Comparison of ENCODE assay signal across 8 cellular contexts in genomic region chr4:99088485-99089365, GRCh38. TPM values are rescaled to one million over a fixed set of nuclear protein-coding genes. Genes with fewer than 3 reads are reported as not detected.
DNase-seq lines count a peak whose midpoint lies in the region; ATAC-seq, FAIRE-seq and TF ChIP-seq lines count a peak whose summit lies in the region.

Gene ADH5, minus strand, starts transcription at chr4:99088788. Its CDS starts 88 bp downstream, at chr4:99088700.

- TF ChIP-seq CTCF in upper lobe of left lung (IDR thresholded peaks at IDR 0.05) = no peak

- TF ChIP-seq POLR2A in GM12892 (IDR thresholded peaks at IDR 0.05; ENCODE audit: low read depth, low read length) (peak; percentile 94), upper lobe of left lung (IDR thresholded peaks at IDR 0.05) (peak in 3 of 4 donors; percentile 76 to 89 (median 82))

- peaks cover 14 to 40% (median 27%) of the 10 kb centered on the region in 4 donors for H3K4me1 ChIP-seq in upper lobe of left lung

- FAIRE-seq in GM12892 (lab: Jason Lieb, UNC) = peak; percentile 89

- DNase-seq in GM12892 (ENCODE audit: insufficient read length) = peak; percentile 82
- peak; percentile 59 to 90 (median 80) for DNase-seq in NCI-H1417 (lab: John Stamatoyannopoulos, UW)
- peak; percentile 78 for DNase-seq in amniotic epithelial cell (ENCODE audit: low read depth)
- DNase-seq in left cardiac atrium = peak; percentile 94
- DNase-seq in posterior vena cava (ENCODE audit: low spot score) = peak; percentile 96
- DNase-seq in upper lobe of left lung = peak; percentile 91 to 96

- H3K36me3 ChIP-seq in upper lobe of left lung = peaks cover 0 to 15% (median 10%) of the 10 kb centered on the region in 4 donors

- H3K9me3 ChIP-seq in upper lobe of left lung = no peaks in the 10 kb centered on the region

- H3K27ac ChIP-seq in upper lobe of left lung = peak within 1 kb of the TSS; percentile 95 to 97 (median 96)

- no peak for TF ChIP-seq EP300 in upper lobe of left lung (IDR thresholded peaks at IDR 0.05)

- peak within 1 kb of the TSS; percentile 78 to 91 (median 84) for H3K4me3 ChIP-seq in upper lobe of left lung

- intact Hi-C loops in T-helper 1 cell treated with Interleukin-12 subunit alpha and Interleukin-12 subunit beta and Interleukin-4 antibody, amounts not matched to agents 30 ng/mL and 1 ng/mL, for 36 hours (cut with micrococcal nuclease) = loop anchor here (1.0 to 5.0 kb wide), 13 partner anchors 32 to 945 kb away; partner anchors contain the start of genes EIF4E, H2AZ1, METAP1 and RAP1GDS1
- intact Hi-C loops in left cardiac atrium (cut with DNase I) (no loop called here), posterior vena cava (cut with DNase I) (loop anchor here in 1 of 2 donors (10.0 kb wide), 1 partner anchor 856 kb away; the partner anchor contains the start of gene DNAJB14)

- peak; percentile 96 for ATAC-seq in HG02763 (IDR thresholded peaks at IDR 0.05; ENCODE audit: unreplicated experiment)
- ATAC-seq in left cardiac atrium = peak; percentile 98 to 100
- peak; percentile 98 to 99 for ATAC-seq in upper lobe of left lung (ENCODE audit: low FRiP score in 2 of 2)

- H3K27me3 ChIP-seq in upper lobe of left lung = no peaks in the 10 kb centered on the region

- 0% methylated on average over 13 to 31 of the region's 53 CpGs for WGBS in upper lobe of left lung, 2 donors

RNA-seq across cellular contexts. Expression of gene ADH5, which starts in this region (rescaled TPM):
- 95.1 TPM for polyA plus RNA-seq in GM12892 (2012; ENCODE audit: missing spikeins)
- total RNA-seq in T-helper 1 cell treated with Interleukin-12 subunit alpha and Interleukin-12 subunit beta and Interleukin-4 antibody, amounts not matched to agents 30 ng/mL and 1 ng/mL, for 36 hours = 89.9 and 90.1 TPM in 2 replicates
- total RNA-seq in left cardiac atrium (100 to 1,000 TPM; 119 to 136 TPM), posterior vena cava (100 to 1,000 TPM; 226 to 243 TPM), upper lobe of left lung (100 to 1,000 TPM in 3 of 6 donors, 10 to 100 TPM in 3; 46.1 to 188 (median 97.6) TPM)

Comparison
In these comparisons a context has a peak if more than half of its experiments do, and no peak if none do; other contexts are left out.
1. Peak in every context shown above with its lines: DNase-seq, ATAC-seq, H3K4me3 ChIP-seq and H3K27ac ChIP-seq.